16 cellular contexts compared by ENCODE assay signal in the genomic region with DNA sequence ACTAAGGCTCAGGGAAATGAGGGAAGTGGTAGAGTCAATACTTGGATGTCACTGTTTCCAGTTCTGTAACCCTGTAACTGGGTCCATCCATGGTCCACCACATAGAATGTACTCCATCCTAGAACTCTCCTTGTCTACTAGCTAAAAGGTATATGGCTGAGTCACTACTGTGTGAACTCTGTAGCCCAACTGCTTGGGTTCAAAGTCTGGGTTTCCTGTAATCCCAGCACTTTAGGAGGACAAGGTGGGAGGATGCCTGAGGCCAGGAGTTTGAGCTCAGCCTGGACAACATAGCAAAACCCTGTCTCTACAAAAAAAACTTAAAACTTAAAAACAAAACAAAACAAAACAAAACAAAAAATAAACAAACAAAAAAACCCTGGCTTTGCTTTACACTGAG. TPM values are rescaled to one million over a fixed set of nuclear protein-coding genes. Genes with fewer than 3 reads are reported as not detected.
DNase-seq lines count a peak whose midpoint lies in the region; ATAC-seq and TF ChIP-seq lines count a peak whose summit lies in the region.
"Had no signal": no experiment of that assay in that cellular context is flagged by ENCODE, and none has a peak within 500 bp of the region (broad histone marks: within the 10 kb centered on the region; RNA-seq: fewer than 3 reads in every experiment).

No MANE protein-coding gene starts in this region.

- H3K9me3 Mint-ChIP-seq in activated naive CD4-positive, alpha-beta T cell treated with anti-CD3 and anti-CD28 coated beads for 36 hours = no peaks in the 10 kb centered on the region
- H3K9me3 Mint-ChIP-seq in CD14-positive monocyte = no peaks in the 10 kb centered on the region
- H3K9me3 Mint-ChIP-seq: CD4-positive, CD25-positive, alpha-beta regulatory T cell had no signal

- TF ChIP-seq CTCF in RWPE2 (IDR thresholded peaks at IDR 0.05; ENCODE audit: poor library complexity, severe bottlenecking) (no peak), liver (IDR thresholded peaks at IDR 0.05; ENCODE audit: low read depth, low read length, missing input control) (no peak), CD14-positive monocyte (IDR thresholded peaks at IDR 0.05) (no peak)

- H3K36me3 ChIP-seq in RWPE2 (ENCODE audit: low read depth) (no peaks in the 10 kb centered on the region), liver (ENCODE audit: control insufficient read depth in 4 of 4, insufficient read depth in 3 of 4, low read depth in 1 of 4, low read length in 3 of 4) (no peaks in the 10 kb centered on the region)

- H3K4me1 ChIP-seq in RWPE2 (ENCODE audit: insufficient read depth, poor library complexity, severe bottlenecking) (peaks cover 4% of the 10 kb centered on the region), liver (ENCODE audit: control insufficient read depth in 4 of 4, insufficient read depth in 4 of 4, low read length in 3 of 4) (peaks cover 0 to 11% (median 5%) of the 10 kb centered on the region in 4 donors)

- no peaks in the 10 kb centered on the region for H3K27me3 ChIP-seq in RWPE2 (ENCODE audit: insufficient read depth, poor library complexity, severe bottlenecking)
- H3K27me3 ChIP-seq in liver (ENCODE audit: control insufficient read depth in 4 of 4, insufficient read depth in 4 of 4, low read length in 3 of 4) = no peaks in the 10 kb centered on the region

- CTCF ChIA-PET in activated naive CD4-positive, alpha-beta T cell treated with anti-CD3 and anti-CD28 coated beads for 36 hours (lab: Charles Lee) = interaction anchor here (0.6 to 1.5 kb wide), 8 partner anchors 11 to 588 kb away, joined by 3 to 4 read pairs (median 3); a partner anchor contains a TSS

- intact Hi-C loops in activated naive CD4-positive, alpha-beta T cell treated with anti-CD3 and anti-CD28 coated beads for 36 hours (cut with micrococcal nuclease) = loop anchor here (5.0 kb wide), 1 partner anchor 306 kb away; no protein-coding TSS in a partner anchor
- intact Hi-C loops in CD14-positive monocyte (cut with micrococcal nuclease) = no loop called here

- H3K27ac Mint-ChIP-seq in activated naive CD4-positive, alpha-beta T cell treated with anti-CD3 and anti-CD28 coated beads for 36 hours = no peak overlapping the region
- H3K27ac Mint-ChIP-seq in CD14-positive monocyte = peak overlapping the region in 1 of 7 donors; percentile 4

- DNase-seq in DMS53 (lab: John Stamatoyannopoulos, UW) = peak; percentile 3
- DNase-seq in DMS53 treated with DMSO at 0.1 percent for 48 hours (lab: John Stamatoyannopoulos, UW; ENCODE audit: unreplicated experiment) = no peak
- DNase-seq in RWPE2 (ENCODE audit: low spot score) = no peak
- DNase-seq in NCI-H226 = no peak
- DNase-seq in activated naive CD4-positive, alpha-beta T cell treated with anti-CD3 and anti-CD28 coated beads for 36 hours = no peak
- DNase-seq in CD14-positive monocyte (ENCODE audit: low spot score) = no peak
- DNase-seq: DMS153; NCI-H1436 treated with DMSO at 0.1 percent for 48 hours; NCI-H187 treated with DMSO at 0.1 percent for 48 hours; NCI-H524 treated with DMSO at 0.1 percent for 48 hours; NK-92 treated with Interleukin-12 subunit alpha and Interleukin-12 subunit beta, amount 100 ng/mL, for 24 hours had no signal

- no peaks in the 10 kb centered on the region for H3K27me3 Mint-ChIP-seq in activated naive CD4-positive, alpha-beta T cell treated with anti-CD3 and anti-CD28 coated beads for 36 hours (ENCODE audit: low read depth)
- peaks cover 0 to 3% (median 2%) of the 10 kb centered on the region in 3 donors for H3K27me3 Mint-ChIP-seq in CD14-positive monocyte (ENCODE audit: low read depth in 3 of 3)

- H3K9me3 ChIP-seq in RWPE2 (ENCODE audit: severe bottlenecking) (no peaks in the 10 kb centered on the region), liver (ENCODE audit: control insufficient read depth in 4 of 4, low read length in 3 of 4) (no peaks in the 10 kb centered on the region)

- H3K4me3 Mint-ChIP-seq in activated naive CD4-positive, alpha-beta T cell treated with anti-CD3 and anti-CD28 coated beads for 36 hours = no peak overlapping the region
- no peak overlapping the region for H3K4me3 Mint-ChIP-seq in CD14-positive monocyte

- no peak for TF ChIP-seq RAD21 in liver (IDR thresholded peaks at IDR 0.05)

- peaks cover 20% of the 10 kb centered on the region for H3K4me1 Mint-ChIP-seq in activated naive CD4-positive, alpha-beta T cell treated with anti-CD3 and anti-CD28 coated beads for 36 hours (ENCODE audit: low read depth)
- peaks cover 12% of the 10 kb centered on the region for H3K4me1 Mint-ChIP-seq in CD14-positive monocyte

- H3K9ac ChIP-seq in liver (ENCODE audit: low read depth in 1 of 2, low read length in 2 of 2) = no peak overlapping the region

- no peaks in the 10 kb centered on the region for H3K36me3 Mint-ChIP-seq in activated naive CD4-positive, alpha-beta T cell treated with anti-CD3 and anti-CD28 coated beads for 36 hours (ENCODE audit: low read depth)
- H3K36me3 Mint-ChIP-seq in CD14-positive monocyte = no peaks in the 10 kb centered on the region
- H3K36me3 Mint-ChIP-seq: CD4-positive, CD25-positive, alpha-beta regulatory T cell had no signal

- ATAC-seq in RWPE2 (ENCODE audit: low read depth) = 0 out of 3 replicates have a peak, but pooled peaks have one; percentile 9

- H3K4me3 ChIP-seq in RWPE2 (ENCODE audit: severe bottlenecking) (no peak overlapping the region), liver (ENCODE audit: low read depth in 1 of 3, low read length in 3 of 3) (no peak overlapping the region)
- H3K4me3 ChIP-seq: PC-9 had no signal

- H3K27ac ChIP-seq in RWPE2 (ENCODE audit: poor library complexity, severe bottlenecking) (no peak overlapping the region), liver (ENCODE audit: low read depth in 1 of 2, low read length in 2 of 2) (no peak overlapping the region)
- H3K27ac ChIP-seq: 22Rv1, PC-9 had no signal

TF ChIP-seq in liver, 16 proteins besides CTCF, POLR2A, EP300 and RAD21:
- no peak for TF ChIP-seq SP1 (IDR thresholded peaks at IDR 0.05)
- TF ChIP-seq YY1 (IDR thresholded peaks at IDR 0.05) = no peak
- TF ChIP-seq EGR1 (IDR thresholded peaks at IDR 0.05; ENCODE audit: low read depth in 2 of 2) = no peak
- TF ChIP-seq GABPA (IDR thresholded peaks at IDR 0.05 in 1 of 2, conservative IDR thresholded peaks at IDR 0.05 in 1 of 2) = no peak
- TF ChIP-seq JUND (IDR thresholded peaks at IDR 0.05) = no peak
- no peak for TF ChIP-seq HNF4G (IDR thresholded peaks at IDR 0.05)
- TF ChIP-seq, protein P1, sequence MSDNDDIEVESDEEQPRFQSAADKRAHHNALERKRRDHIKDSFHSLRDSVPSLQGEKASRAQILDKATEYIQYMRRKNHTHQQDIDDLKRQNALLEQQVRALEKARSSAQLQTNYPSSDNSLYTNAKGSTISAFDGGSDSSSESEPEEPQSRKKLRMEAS (IDR thresholded peaks at IDR 0.05) = no peak
- peak; percentile 18 to 53 for TF ChIP-seq HNF4A (conservative IDR thresholded peaks at IDR 0.05)

RNA-seq across cellular contexts. Expression of a gene that starts 5.3 kb away (rescaled TPM):
- 10 to 100 TPM; 17.2 to 40.2 TPM for total RNA-seq in liver
- polyA plus RNA-seq in liver (10 to 100 TPM in 1 of 2 donors, 1 to 10 TPM in 1; 9.9 to 14.2 TPM), CD14-positive monocyte (10 to 100 TPM; 13.2 to 17.0 TPM)
- total RNA-seq in activated naive CD4-positive, alpha-beta T cell treated with anti-CD3 and anti-CD28 coated beads for 36 hours = 10 to 100 TPM; 24.0 to 24.6 TPM

RNA-seq across cellular contexts. Expression of a gene that starts 34.5 kb away (rescaled TPM):
- total RNA-seq in liver = under 1 TPM; under 0.01 to 0.51 TPM
- under 1 TPM in 1 of 2 donors, not detected in 1; 0.03 TPM for polyA plus RNA-seq in liver
- total RNA-seq in activated naive CD4-positive, alpha-beta T cell treated with anti-CD3 and anti-CD28 coated beads for 36 hours = under 1 TPM in 1 of 2 experiments, not detected in 1; 0.05 TPM
- not detected for polyA plus RNA-seq in CD14-positive monocyte
- total RNA-seq: CD4-positive, CD25-positive, alpha-beta regulatory T cell; LHCN-M2; PC-9 had no signal
